8 cellular contexts compared by ENCODE assay signal in the genomic region with DNA sequence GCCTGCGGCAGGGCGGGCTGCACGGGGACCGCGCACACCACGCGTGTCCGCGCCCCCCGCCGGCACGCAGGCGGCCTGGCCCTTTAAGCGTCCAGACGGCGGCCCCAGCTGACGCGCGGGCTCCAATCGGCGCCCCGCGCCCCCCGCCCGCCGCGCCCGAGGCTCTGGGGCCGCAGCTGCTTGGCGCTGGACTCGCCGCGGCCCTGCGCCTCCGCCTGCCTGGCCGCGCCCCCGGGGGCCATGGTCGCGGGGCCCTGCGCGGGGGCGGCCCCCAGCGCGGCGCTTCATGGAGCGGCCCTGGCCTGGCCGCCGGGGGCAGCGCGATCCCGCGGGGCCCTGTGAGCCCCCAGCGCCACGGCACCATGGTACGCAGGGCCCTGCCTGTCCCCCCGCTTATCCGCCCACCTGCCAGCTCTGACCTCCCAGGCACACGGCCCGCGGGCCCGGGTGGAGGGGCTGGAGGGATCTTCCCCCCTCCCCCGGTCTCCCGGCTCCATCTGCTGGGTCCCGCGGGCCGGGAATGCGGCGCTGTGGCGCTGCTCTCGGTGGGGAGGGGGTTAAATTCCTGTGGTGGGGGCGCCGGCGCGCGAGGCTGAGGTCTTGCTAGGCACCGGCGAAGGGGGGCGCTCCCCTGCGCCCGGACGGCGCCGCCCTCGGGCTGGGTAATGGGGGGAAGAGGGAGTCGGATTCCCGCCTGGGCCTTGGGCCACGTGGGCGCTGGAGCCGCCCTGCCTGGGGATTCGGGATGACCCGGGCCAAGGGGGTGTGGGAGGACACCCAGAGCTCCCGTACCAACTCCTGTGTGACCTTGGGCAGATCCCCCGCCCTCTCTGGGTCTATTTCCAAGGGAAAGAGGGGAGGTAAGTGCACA. TPM values are rescaled to one million over a fixed set of nuclear protein-coding genes. Genes with fewer than 3 reads are reported as not detected.
DNase-seq lines count a peak whose midpoint lies in the region; TF ChIP-seq lines count a peak whose summit lies in the region.

No MANE protein-coding gene starts in this region.

- TF ChIP-seq POLR2A in spleen (IDR thresholded peaks at IDR 0.05): no peak

- TF ChIP-seq CTCF in A673 (conservative IDR thresholded peaks at IDR 0.05; ENCODE audit: low read depth, low read length) (no peak; the same call in 1 of the 2 replicates), GM10248 (IDR thresholded peaks at IDR 0.05; ENCODE audit: control extremely low read depth, extremely low read depth, low read depth, missing control alignments) (no peak), PC-9 (conservative IDR thresholded peaks at IDR 0.05) (no peak), coronary artery (IDR thresholded peaks at IDR 0.05) (no peak), spleen (IDR thresholded peaks at IDR 0.05 in 8 of 11, conservative IDR thresholded peaks at IDR 0.05 in 3 of 11) (no peak)

- H3K27ac ChIP-seq in A673 (ENCODE audit: low read depth, low read length, poor library complexity, severe bottlenecking) (peak overlapping the region; percentile 80), PC-9 (no peak overlapping the region), coronary artery (peak overlapping the region; percentile 98 to 99), spleen (peak overlapping the region; percentile 53 to 90 (median 78))

- H3K36me3 ChIP-seq in A673 (ENCODE audit: insufficient read depth, low read length, poor library complexity, severe bottlenecking) (peaks cover under 1% of the 10 kb centered on the region), PC-9 (ENCODE audit: low read depth) (no peaks in the 10 kb centered on the region), spleen (peaks cover 0 to 21% (median 2%) of the 10 kb centered on the region in 6 donors)

- peak overlapping the region; percentile 58 for H3K4me3 ChIP-seq in A673 (ENCODE audit: low read depth, low read length, poor library complexity, severe bottlenecking)
- peak overlapping the region; percentile 66 for H3K4me3 ChIP-seq in PC-9
- peak overlapping the region; percentile 98 for H3K4me3 ChIP-seq in coronary artery
- peak overlapping the region; percentile 46 to 86 (median 60) for H3K4me3 ChIP-seq in spleen

- H2AFZ ChIP-seq in PC-9: peak overlapping the region; percentile 77

- CTCF ChIA-PET in A673 (lab: Charles Lee): no interaction called here
- CTCF ChIA-PET in GM10248 (lab: Yijun Ruan, JAX): interaction anchor here (1.4 to 3.9 kb wide), 2 partner anchors 12 to 18 kb away, joined by 6 to 19 read pairs; no protein-coding TSS in a partner anchor
- CTCF ChIA-PET in PC-9 (lab: Charles Lee): interaction anchor here (0.6 kb wide), 1 partner anchor 90 kb away, joined by 15 read pairs; no protein-coding TSS in a partner anchor

- H3K4me1 ChIP-seq in A673 (ENCODE audit: insufficient read depth, low read length, poor library complexity, severe bottlenecking): no peaks in the 10 kb centered on the region
- H3K4me1 ChIP-seq in PC-9 (replicated peaks; ENCODE audit: insufficient read depth): peaks cover 33% of the 10 kb centered on the region
- H3K4me1 ChIP-seq in spleen: peaks cover 17 to 79% (median 43%) of the 10 kb centered on the region in 6 donors

- intact Hi-C loops in A673 (cut with micrococcal nuclease; ENCODE audit: unreplicated experiment): no loop called here
- intact Hi-C loops in PC-9 (cut with micrococcal nuclease; ENCODE audit: unreplicated experiment): no loop called here
- intact Hi-C loops in spleen (cut with DNase I; ENCODE audit: low total_unique reads): loop anchor here (10.0 kb wide), 1 partner anchor 90 kb away; no protein-coding TSS in a partner anchor

- no peaks in the 10 kb centered on the region for H3K27me3 ChIP-seq in A673 (replicated peaks; ENCODE audit: insufficient read depth, low read depth, low read length, poor library complexity)
- H3K27me3 ChIP-seq in PC-9 (ENCODE audit: insufficient read depth, low read depth): no peaks in the 10 kb centered on the region
- H3K27me3 ChIP-seq in spleen (replicated peaks in 1 of 7): peaks cover 0 to 15% (median 0%) of the 10 kb centered on the region in 7 donors

- no peaks in the 10 kb centered on the region for H4K20me1 ChIP-seq in PC-9 (ENCODE audit: insufficient read depth)

- POLR2A ChIA-PET in A673 (lab: Charles Lee; ENCODE audit: low non-redundant PET): no interaction called here
- POLR2A ChIA-PET in GM10248 (lab: Yijun Ruan, JAX): no interaction called here
- POLR2A ChIA-PET in PC-9 (lab: Charles Lee; ENCODE audit: unreplicated experiment): no interaction called here

- H3K79me2 ChIP-seq in PC-9 (ENCODE audit: low read depth): no peaks in the 10 kb centered on the region

- no TSS peak for BruUV-seq in A673 (replicated peaks; lab: Mats Ljungman, UMichigan)
- BruUV-seq in PC-9 (replicated peaks; lab: Mats Ljungman, UMichigan): no TSS peak

- H3F3A ChIP-seq in PC-9 (ENCODE audit: insufficient read depth, low read depth): peaks cover 18% of the 10 kb centered on the region; the same call in 1 of the 2 replicates

- DNase-seq in A673 (ENCODE audit: low spot score) (peak; percentile 46), GM10248 (ENCODE audit: extremely low spot score) (peak; percentile 62), PC-9 (peak in 1 of 2 experiments; percentile 35), coronary artery (ENCODE audit: low spot score) (peak; percentile 84), kidney tubule cell (ENCODE audit: low spot score) (peak; percentile 60), spleen (peak; percentile 85)
- DNase-seq in stimulated activated naive CD4-positive, alpha-beta T cell (lab: John Stamatoyannopoulos, UW): no peak
- DNase-seq in central memory CD4-positive, alpha-beta T cell: no peak

- no peaks in the 10 kb centered on the region for H3K9me2 ChIP-seq in PC-9 (ENCODE audit: insufficient read depth)

- H3K4me2 ChIP-seq in PC-9: peak overlapping the region; percentile 92

- 0 to 7% (median 3%) methylated on average over 1 to 94 of the region's 94 CpGs for WGBS in spleen, 5 donors

- H3K9me3 ChIP-seq in A673 (ENCODE audit: low read depth, low read length, poor library complexity, severe bottlenecking) (no peaks in the 10 kb centered on the region), PC-9 (ENCODE audit: insufficient read depth, low read depth) (no peaks in the 10 kb centered on the region), spleen (no peaks in the 10 kb centered on the region)

RNA-seq across cellular contexts. Expression of a gene that starts 1.1 kb away (rescaled TPM):
- 4.4 and 4.5 TPM in 2 replicates for total RNA-seq in A673 (2021)
- total RNA-seq in PC-9 (2021): 8.1 and 9.6 TPM in 2 replicates
- 10 to 100 TPM in 6 of 7 donors, 1 to 10 TPM in 1; 9.9 to 22.2 (median 16.3) TPM for total RNA-seq in spleen
- polyA plus RNA-seq in spleen: 1 to 10 TPM; 2.1 to 5.0 (median 2.5) TPM

RNA-seq across cellular contexts. Expression of a gene that starts 30.8 kb away (rescaled TPM):
- total RNA-seq in A673 (2021): not detected in 2 replicates
- total RNA-seq in PC-9 (2021): not detected in 2 replicates
- not detected for total RNA-seq in spleen
- under 1 TPM in 2 of 3 donors, not detected in 1; 0.03 to 0.17 TPM for polyA plus RNA-seq in spleen

RNA-seq across cellular contexts. Expression of a gene that starts 48.0 kb away (rescaled TPM):
- total RNA-seq in A673 (2021): not detected in 2 replicates
- total RNA-seq in PC-9 (2021): not detected in 2 replicates
- total RNA-seq in spleen: not detected
- polyA plus RNA-seq in spleen: under 1 TPM in 2 of 3 donors, not detected in 1; 0.13 to 0.42 TPM

RNA-seq across cellular contexts. Expression of a gene that starts 54.1 kb away (rescaled TPM):
- total RNA-seq in A673 (2021): 44.8 and 53.1 TPM in 2 replicates
- total RNA-seq in PC-9 (2021): 66.0 and 70.5 TPM in 2 replicates
- 100 to 1,000 TPM in 6 of 7 donors, 10 to 100 TPM in 1; 99.2 to 258 (median 159) TPM for total RNA-seq in spleen
- polyA plus RNA-seq in spleen: 10 to 100 TPM; 19.9 to 35.8 (median 30.9) TPM

Comparison
In these comparisons a context has a peak if more than half of its experiments do, and no peak if none do; other contexts are left out.
1. DNase-seq: peak in A673 (single experiment), GM10248 (single experiment), coronary artery (single experiment), kidney tubule cell (single experiment) and spleen (single experiment); none in stimulated activated naive CD4-positive, alpha-beta T cell (0 of 6) and central memory CD4-positive, alpha-beta T cell (single experiment).
2. Peak in every context shown above with its lines, with median percentiles within 50 percentile points of each other: H3K4me3 ChIP-seq.